18 cellular contexts compared by ENCODE assay signal in genomic region chr1:30998887-30999286, GRCh38.
DNase-seq lines count a peak whose midpoint lies in the region; ATAC-seq and TF ChIP-seq lines count a peak whose summit lies in the region.
"Had no signal": no experiment of that assay in that cellular context is flagged by ENCODE, and none has a peak within 500 bp of the region (broad histone marks: within the 10 kb centered on the region; RNA-seq: fewer than 3 reads in every experiment).

No MANE protein-coding gene starts in this region.

- no peaks in the 10 kb centered on the region for H3K9me3 Mint-ChIP-seq in activated CD8-positive, alpha-beta memory T cell treated with anti-CD3 and anti-CD28 coated beads, Interleukin-2, amount 10 ng/mL, durations not matched to agents 7 days and 5 days (ENCODE audit: low read depth)
- no peaks in the 10 kb centered on the region for H3K9me3 Mint-ChIP-seq in effector memory CD8-positive, alpha-beta T cell

- H3K4me3 ChIP-seq in prostate gland, result no peak overlapping the region
- H3K4me3 ChIP-seq: BLaER1 had no signal

- DNase-seq in activated CD8-positive, alpha-beta memory T cell treated with anti-CD3 and anti-CD28 coated beads, Interleukin-2, amount 10 ng/mL, durations not matched to agents 7 days and 5 days, result no peak
- no peak for DNase-seq in activated CD8-positive, alpha-beta memory T cell treated with anti-CD3 and anti-CD28 coated beads for 24 hours
- DNase-seq in T-helper 17 cell (no peak), renal cortical epithelial cell (ENCODE audit: low read depth) (peak; percentile 62), prostate gland (ENCODE audit: low spot score) (no peak), CD1c-positive myeloid dendritic cell (ENCODE audit: extremely low spot score) (no peak)
- DNase-seq in effector memory CD8-positive, alpha-beta T cell, result no peak
- no peak for DNase-seq in activated effector memory CD4-positive, alpha-beta T cell treated with Interleukin-2 at 50 U/mL for 16 hours
- DNase-seq: GF-D8; IMR-90; Kasumi-1; MM.1S; NCI-H1105 treated with DMSO at 0.1 percent for 48 hours; NCI-H187; NCI-H69; NK-92 treated with Interleukin-12 subunit alpha and Interleukin-12 subunit beta, amount 100 ng/mL, for 24 hours; SHP77 treated with DMSO at 0.1 percent for 48 hours had no signal

- no peak overlapping the region for H3K27ac ChIP-seq in prostate gland
- H3K27ac ChIP-seq: BLaER1 had no signal

- intact Hi-C loops in prostate gland (cut with DNase I), result no loop called here

- TF ChIP-seq CTCF in prostate gland (IDR thresholded peaks at IDR 0.05), result no peak

- ATAC-seq in activated CD8-positive, alpha-beta memory T cell treated with anti-CD3 and anti-CD28 coated beads, Interleukin-2, amount 10 ng/mL, durations not matched to agents 7 days and 5 days, result no peak
- no peak for ATAC-seq in T-helper 17 cell
- ATAC-seq in effector memory CD8-positive, alpha-beta T cell (replicated peaks), result no peak

- H3K27me3 Mint-ChIP-seq in activated CD8-positive, alpha-beta memory T cell treated with anti-CD3 and anti-CD28 coated beads, Interleukin-2, amount 10 ng/mL, durations not matched to agents 7 days and 5 days, result no peaks in the 10 kb centered on the region
- no peaks in the 10 kb centered on the region for H3K27me3 Mint-ChIP-seq in T-helper 17 cell
- no peaks in the 10 kb centered on the region for H3K27me3 Mint-ChIP-seq in effector memory CD8-positive, alpha-beta T cell

- H3K36me3 ChIP-seq in prostate gland, result peaks cover 0 to 6% of the 10 kb centered on the region in 2 donors

- H3K9me3 ChIP-seq in T-helper 17 cell (ENCODE audit: control insufficient read depth, low read length, poor library complexity, severe bottlenecking), result peaks cover 5% of the 10 kb centered on the region
- no peaks in the 10 kb centered on the region for H3K9me3 ChIP-seq in prostate gland
- H3K9me3 ChIP-seq: BLaER1 had no signal

- no peaks in the 10 kb centered on the region for H3K27me3 ChIP-seq in prostate gland (replicated peaks; ENCODE audit: insufficient read depth)
- H3K27me3 ChIP-seq: BLaER1 had no signal

- H3K4me1 ChIP-seq in prostate gland (replicated peaks), result peaks cover 2% of the 10 kb centered on the region

- H3K4me3 Mint-ChIP-seq in activated CD8-positive, alpha-beta memory T cell treated with anti-CD3 and anti-CD28 coated beads, Interleukin-2, amount 10 ng/mL, durations not matched to agents 7 days and 5 days, result no peak overlapping the region
- H3K4me3 Mint-ChIP-seq in T-helper 17 cell, result no peak overlapping the region
- H3K4me3 Mint-ChIP-seq in effector memory CD8-positive, alpha-beta T cell, result no peak overlapping the region

- H3K27ac Mint-ChIP-seq in activated CD8-positive, alpha-beta memory T cell treated with anti-CD3 and anti-CD28 coated beads, Interleukin-2, amount 10 ng/mL, durations not matched to agents 7 days and 5 days, result peak overlapping the region; percentile 56
- peak overlapping the region; percentile 59 for H3K27ac Mint-ChIP-seq in T-helper 17 cell
- H3K27ac Mint-ChIP-seq in effector memory CD8-positive, alpha-beta T cell, result peak overlapping the region; percentile 38 to 81

- peaks cover 35% of the 10 kb centered on the region for H3K4me1 Mint-ChIP-seq in activated CD8-positive, alpha-beta memory T cell treated with anti-CD3 and anti-CD28 coated beads, Interleukin-2, amount 10 ng/mL, durations not matched to agents 7 days and 5 days
- peaks cover 35% of the 10 kb centered on the region for H3K4me1 Mint-ChIP-seq in T-helper 17 cell
- H3K4me1 Mint-ChIP-seq in effector memory CD8-positive, alpha-beta T cell (ENCODE audit: low read depth in 2 of 2), result peaks cover 16 to 41% of the 10 kb centered on the region in 2 donors

- no peak for TF ChIP-seq POLR2A in prostate gland (IDR thresholded peaks at IDR 0.05)

- CTCF ChIA-PET in activated CD8-positive, alpha-beta memory T cell treated with anti-CD3 and anti-CD28 coated beads, Interleukin-2, amount 10 ng/mL, durations not matched to agents 7 days and 5 days (lab: Charles Lee), result interaction anchor here (1.0 kb wide), 1 partner anchor 70 kb away, joined by 3 read pairs; no protein-coding TSS in a partner anchor

- H3K36me3 Mint-ChIP-seq in activated CD8-positive, alpha-beta memory T cell treated with anti-CD3 and anti-CD28 coated beads, Interleukin-2, amount 10 ng/mL, durations not matched to agents 7 days and 5 days, result peaks cover 57% of the 10 kb centered on the region
- H3K36me3 Mint-ChIP-seq in T-helper 17 cell (ENCODE audit: low read depth), result peaks cover 8% of the 10 kb centered on the region
- H3K36me3 Mint-ChIP-seq in effector memory CD8-positive, alpha-beta T cell (ENCODE audit: insufficient read depth), result peaks cover 58% of the 10 kb centered on the region

- 94% methylated on average over 1 of the region's 1 CpG for WGBS in prostate gland
